Comparison of ENCODE assay signal across 32 cellular contexts in genomic region chr7:153027904-153028303, GRCh38.
"Had no signal": no experiment of that assay in that cellular context is flagged by ENCODE, and none has a peak within 500 bp of the region (broad histone marks: within the 10 kb centered on the region; RNA-seq: fewer than 3 reads in every experiment).

No MANE protein-coding gene starts in this region.

- DNase-seq: Karpas-422, Kasumi-1, MG63, MM.1S, MV-4-11, NCI-H1048, NCI-H1092, NCI-H1092 treated with DMSO at 0.1 percent for 48 hours, NCI-H1105, NCI-H1105 treated with DMSO at 0.1 percent for 48 hours, NCI-H1417, NCI-H1417 treated with DMSO at 0.1 percent for 48 hours, NCI-H1436, NCI-H1436 treated with DMSO at 0.1 percent for 48 hours, NCI-H146, NCI-H1694, NCI-H1694 treated with DMSO at 0.1 percent for 48 hours, NCI-H187, NCI-H187 treated with DMSO at 0.1 percent for 48 hours, NCI-H1930, NCI-H2029, NCI-H2029 treated with DMSO at 0.1 percent for 48 hours, NCI-H2081, NCI-H2081 treated with DMSO at 0.1 percent for 48 hours, NCI-H2107, NCI-H2171, NCI-H2171 treated with DMSO at 0.1 percent for 48 hours, NCI-H2227 treated with DMSO at 0.1 percent for 48 hours, NCI-H226, NCI-H345, NCI-H510A, NCI-H510A treated with DMSO at 0.1 percent for 48 hours had no signal

- H3K4me3 ChIP-seq: MG63 had no signal
